Comparison of ENCODE assay signal across 17 cellular contexts in genomic region chr16:63652091-63652490, GRCh38.
DNase-seq lines count a peak whose midpoint lies in the region; ATAC-seq and TF ChIP-seq lines count a peak whose summit lies in the region.
"Had no signal": no experiment of that assay in that cellular context is flagged by ENCODE, and none has a peak within 500 bp of the region (broad histone marks: within the 10 kb centered on the region; RNA-seq: fewer than 3 reads in every experiment).

No MANE protein-coding gene starts in this region.

- POLR2A ChIA-PET in WTC11 (lab: Charles Lee), result interaction anchor here (0.6 kb wide), 1 partner anchor 19 kb away, joined by 4 read pairs; no protein-coding TSS in a partner anchor

- H3K4me1 Mint-ChIP-seq in WTC11, result peaks cover 5% of the 10 kb centered on the region

- no peaks in the 10 kb centered on the region; the same call in 1 of the 2 replicates for H3K27me3 Mint-ChIP-seq in WTC11 (ENCODE audit: low read depth)

- H3K9ac ChIP-seq in HUES48 (ENCODE audit: low read depth, low read length), result no peak overlapping the region
- H3K9ac ChIP-seq: GM23248 had no signal

- DNase-seq in DMS53 (lab: John Stamatoyannopoulos, UW) (peak; percentile 52), WTC11 (ENCODE audit: low spot score) (no peak), midbrain (lab: John Stamatoyannopoulos, UW) (peak; percentile 22)
- DNase-seq: CD8-positive, alpha-beta T cell; GM23248; KBM-7; NCI-H1105 treated with DMSO at 0.1 percent for 48 hours; NCI-H2227 treated with DMSO at 0.1 percent for 48 hours; NCI-H526 treated with DMSO at 0.1 percent for 48 hours; SHP77 treated with DMSO at 0.1 percent for 48 hours; T-helper 2 cell had no signal

- no peak for TF ChIP-seq CTCF in WTC11 (IDR thresholded peaks at IDR 0.05)

- no peaks in the 10 kb centered on the region for H3K27me3 ChIP-seq in HUES48 (ENCODE audit: control insufficient read depth, insufficient read depth, low read length)

- H3K36me3 Mint-ChIP-seq in WTC11, result no peaks in the 10 kb centered on the region
- H3K36me3 Mint-ChIP-seq: CD8-positive, alpha-beta T cell had no signal

- no peak overlapping the region for H3K27ac Mint-ChIP-seq in WTC11
- H3K27ac Mint-ChIP-seq: CD8-positive, alpha-beta T cell had no signal

- ATAC-seq in WTC11, result peak; percentile 85
- no peak for ATAC-seq in GM19395 (IDR thresholded peaks at IDR 0.05; ENCODE audit: unreplicated experiment)
- ATAC-seq in GM18868 (IDR thresholded peaks at IDR 0.05; ENCODE audit: unreplicated experiment), result no peak
- no peak for ATAC-seq in HG03460 (IDR thresholded peaks at IDR 0.05; ENCODE audit: unreplicated experiment)
- ATAC-seq: CD8-positive, alpha-beta T cell; GM12878 had no signal

- H3K36me3 ChIP-seq in HUES48 (ENCODE audit: control insufficient read depth, insufficient read depth, low read length), result no peaks in the 10 kb centered on the region

- peaks cover 17% of the 10 kb centered on the region for H3K4me1 ChIP-seq in HUES48 (ENCODE audit: control insufficient read depth, insufficient read depth, low read length)

- H3K9me3 ChIP-seq in HUES48 (ENCODE audit: control insufficient read depth, insufficient read depth, low read length), result no peaks in the 10 kb centered on the region

- CTCF ChIA-PET in WTC11 (lab: Charles Lee), result interaction anchor here (1.3 kb wide), 1 partner anchor 190 kb away, joined by 4 read pairs; no protein-coding TSS in a partner anchor

- H3K9me3 Mint-ChIP-seq in WTC11, result no peaks in the 10 kb centered on the region

- H3K4me3 Mint-ChIP-seq in WTC11, result no peak overlapping the region
- H3K4me3 Mint-ChIP-seq: CD8-positive, alpha-beta T cell had no signal

- peak overlapping the region; percentile 71 for H3K27ac ChIP-seq in HUES48 (ENCODE audit: low read depth, low read length)
- H3K27ac ChIP-seq: GM23248, HL-60 had no signal

- no peak overlapping the region for H3K4me3 ChIP-seq in HUES48 (ENCODE audit: low read depth, low read length)
- H3K4me3 ChIP-seq: GM12878, GM23248 had no signal

TF ChIP-seq in WTC11, 78 proteins besides CTCF, POLR2A, EP300 and RAD21 (continues in another document):
- TF ChIP-seq, protein P1, sequence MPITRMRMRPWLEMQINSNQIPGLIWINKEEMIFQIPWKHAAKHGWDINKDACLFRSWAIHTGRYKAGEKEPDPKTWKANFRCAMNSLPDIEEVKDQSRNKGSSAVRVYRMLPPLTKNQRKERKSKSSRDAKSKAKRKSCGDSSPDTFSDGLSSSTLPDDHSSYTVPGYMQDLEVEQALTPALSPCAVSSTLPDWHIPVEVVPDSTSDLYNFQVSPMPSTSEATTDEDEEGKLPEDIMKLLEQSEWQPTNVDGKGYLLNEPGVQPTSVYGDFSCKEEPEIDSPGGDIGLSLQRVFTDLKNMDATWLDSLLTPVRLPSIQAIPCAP (CRISPR knock-in tag; IDR thresholded peaks at IDR 0.05), result no peak
- TF ChIP-seq FOXP4 (CRISPR knock-in tag; IDR thresholded peaks at IDR 0.05) (no peak), HMGA2 (CRISPR knock-in tag; IDR thresholded peaks at IDR 0.05) (no peak), ZNF281 (CRISPR knock-in tag; IDR thresholded peaks at IDR 0.05) (no peak), SMAD4 (CRISPR knock-in tag; IDR thresholded peaks at IDR 0.05) (no peak), IRF2 (CRISPR knock-in tag; IDR thresholded peaks at IDR 0.05; ENCODE audit: borderline replicate concordance, low read depth) (no peak), NFYB (CRISPR knock-in tag; conservative IDR thresholded peaks at IDR 0.05; ENCODE audit: low read depth) (no peak), ATF6 (CRISPR knock-in tag; IDR thresholded peaks at IDR 0.05) (no peak), NFATC4 (CRISPR knock-in tag; IDR thresholded peaks at IDR 0.05) (no peak), ESRRA (CRISPR knock-in tag; IDR thresholded peaks at IDR 0.05; ENCODE audit: borderline replicate concordance) (no peak), ZNF512 (CRISPR knock-in tag; IDR thresholded peaks at IDR 0.05; ENCODE audit: borderline replicate concordance) (no peak), FOXK1 (CRISPR knock-in tag; IDR thresholded peaks at IDR 0.05) (no peak)
